In the genomic region with DNA sequence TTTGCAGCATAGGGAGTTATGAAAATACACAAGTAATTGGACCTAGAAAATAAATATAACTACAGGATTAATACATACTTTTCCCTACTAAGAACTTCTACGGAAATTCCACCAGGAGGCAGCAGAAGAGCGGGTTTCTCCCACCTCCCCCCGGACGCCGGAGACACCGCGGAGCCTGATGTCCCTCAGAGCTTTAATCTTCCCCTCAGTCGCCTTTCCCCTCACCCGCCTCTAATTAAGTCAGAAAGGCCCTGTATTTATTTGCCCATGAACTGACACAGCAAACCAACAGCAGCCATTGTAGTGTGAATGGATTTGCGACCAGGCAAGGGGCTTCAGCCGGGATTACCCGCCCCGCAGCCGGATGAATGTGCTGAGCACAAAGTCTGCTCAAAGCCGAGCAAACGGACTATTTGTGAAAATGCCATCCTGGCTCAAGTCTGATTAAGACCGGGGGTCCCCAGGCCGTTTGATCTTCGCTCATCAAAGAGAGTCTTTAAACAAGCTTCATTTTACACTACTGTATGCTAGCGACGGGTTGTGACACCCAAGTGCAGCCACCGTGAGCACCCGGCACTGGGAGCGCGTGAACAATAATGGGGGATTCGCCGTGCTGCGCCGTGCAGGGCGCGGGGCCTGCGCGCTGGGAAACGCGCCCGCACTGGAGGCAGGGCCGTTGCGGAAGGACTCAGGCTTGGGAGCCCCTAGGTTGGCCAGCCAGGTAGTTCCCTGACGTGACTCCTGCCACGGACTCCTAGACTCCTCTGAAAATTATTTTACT, we compare ENCODE assay signal across 8 cellular contexts. TPM values are rescaled to one million over a fixed set of nuclear protein-coding genes. Genes with fewer than 3 reads are reported as not detected.
DNase-seq lines count a peak whose midpoint lies in the region; ATAC-seq, FAIRE-seq and TF ChIP-seq lines count a peak whose summit lies in the region.

No MANE protein-coding gene starts in this region.

- DNase-seq in DMS153 (lab: John Stamatoyannopoulos, UW) (peak; percentile 4), chondrocyte (ENCODE audit: low spot score) (peak; percentile 73), kidney (no peak), small intestine (peak; percentile 54), KG1 (lab: John Stamatoyannopoulos, UW) (no peak)

- H3K9ac ChIP-seq in OCI-LY3 (ENCODE audit: low read length) (no peak overlapping the region), kidney (ENCODE audit: low read length in 2 of 2) (no peak overlapping the region)

- peak; percentile 53 for TF ChIP-seq CTCF in OCI-LY3 (IDR thresholded peaks at IDR 0.05; ENCODE audit: low read depth, low read length)
- peak; percentile 99 for TF ChIP-seq CTCF in chondrocyte (IDR thresholded peaks at IDR 0.05)
- peak; percentile 54 for TF ChIP-seq CTCF in kidney (IDR thresholded peaks at IDR 0.05; ENCODE audit: borderline replicate concordance, extremely low read depth, insufficient read depth)

- intact Hi-C loops in kidney (cut with DNase I): loop anchor here (10.0 kb wide), 1 partner anchor 176 kb away; no protein-coding TSS in a partner anchor

- no peaks in the 10 kb centered on the region for H3K79me2 ChIP-seq in OCI-LY3 (ENCODE audit: low read length)

- H2AFZ ChIP-seq in OCI-LY3 (ENCODE audit: low read depth, low read length): 0 out of 2 replicates have a peak overlapping the region, but pooled peaks have one; percentile 53

- H3K27me3 Mint-ChIP-seq in chondrocyte (ENCODE audit: low read depth): no peaks in the 10 kb centered on the region

- no peaks in the 10 kb centered on the region for H3K9me3 Mint-ChIP-seq in chondrocyte (ENCODE audit: low read depth)

- H3K36me3 ChIP-seq in OCI-LY3 (replicated peaks; ENCODE audit: low read depth, low read length) (no peaks in the 10 kb centered on the region), kidney (ENCODE audit: control insufficient read depth in 1 of 2, insufficient read depth in 2 of 2, low read length in 2 of 2) (no peaks in the 10 kb centered on the region), small intestine (ENCODE audit: control insufficient read depth in 2 of 2, insufficient read depth in 2 of 2, low read length in 2 of 2) (no peaks in the 10 kb centered on the region)

- H3K27ac ChIP-seq in OCI-LY3 (ENCODE audit: low read length) (no peak overlapping the region), kidney (ENCODE audit: low read depth in 2 of 2, low read length in 2 of 2) (no peak overlapping the region), small intestine (ENCODE audit: low read depth in 1 of 2, low read length in 1 of 2) (no peak overlapping the region)

- FAIRE-seq in kidney (lab: Jason Lieb, UNC) (no peak), small intestine (lab: Jason Lieb, UNC) (no peak)

- H4K20me1 ChIP-seq in OCI-LY3 (ENCODE audit: insufficient read depth, low read length): no peaks in the 10 kb centered on the region

- peak overlapping the region; percentile 58 for H3K4me2 ChIP-seq in OCI-LY3 (ENCODE audit: low read length)

- H3K4me3 ChIP-seq in OCI-LY3 (ENCODE audit: low read length): peak overlapping the region; percentile 61
- peak overlapping the region; percentile 58 to 61 for H3K4me3 ChIP-seq in kidney (ENCODE audit: low read length in 2 of 2)
- peak overlapping the region in 1 of 2 donors; percentile 51 for H3K4me3 ChIP-seq in small intestine (ENCODE audit: low read depth in 1 of 2, low read length in 2 of 2)

- H3K4me1 Mint-ChIP-seq in chondrocyte (ENCODE audit: low read depth): peaks cover 30% of the 10 kb centered on the region

- ATAC-seq in GM19351 (IDR thresholded peaks at IDR 0.05; ENCODE audit: unreplicated experiment) (peak; percentile 89), HG03354 (IDR thresholded peaks at IDR 0.05; ENCODE audit: poor library complexity, severe bottlenecking, unreplicated experiment) (peak; percentile 91)

- H3K9me3 ChIP-seq in OCI-LY3 (ENCODE audit: insufficient read depth, low read length) (no peaks in the 10 kb centered on the region), kidney (ENCODE audit: control insufficient read depth in 1 of 2, low read length in 2 of 2) (no peaks in the 10 kb centered on the region), small intestine (ENCODE audit: control insufficient read depth, low read depth) (no peaks in the 10 kb centered on the region)

- H3K27me3 ChIP-seq in OCI-LY3 (ENCODE audit: low read depth, low read length) (no peaks in the 10 kb centered on the region), small intestine (ENCODE audit: control insufficient read depth in 2 of 2, insufficient read depth in 2 of 2, low read length in 2 of 2) (peaks cover 0 to 9% of the 10 kb centered on the region in 2 donors)

- WGBS in small intestine, 3 donors: 4 to 5% (median 4%) methylated on average over 40 of the region's 40 CpGs

- H3K4me1 ChIP-seq in OCI-LY3 (ENCODE audit: low read length): no peaks in the 10 kb centered on the region
- peaks cover 3 to 8% of the 10 kb centered on the region in 2 donors for H3K4me1 ChIP-seq in kidney (ENCODE audit: control insufficient read depth in 1 of 2, insufficient read depth in 1 of 2, low read depth in 1 of 2, low read length in 2 of 2)
- no peaks in the 10 kb centered on the region for H3K4me1 ChIP-seq in small intestine (ENCODE audit: control insufficient read depth in 2 of 2, insufficient read depth in 1 of 2, low read depth in 1 of 2, low read length in 1 of 2)

- H3K4me3 Mint-ChIP-seq in chondrocyte (ENCODE audit: unreplicated experiment): peak overlapping the region; percentile 88

- peak overlapping the region; percentile 66 for H3K27ac Mint-ChIP-seq in chondrocyte (ENCODE audit: unreplicated experiment)

- H3K36me3 Mint-ChIP-seq in chondrocyte (ENCODE audit: low read depth): no peaks in the 10 kb centered on the region

RNA-seq across cellular contexts. Expression of gene DKK1, which starts 5.6 kb away (rescaled TPM):
- total RNA-seq in chondrocyte (54.4 to 170 TPM (median 170 TPM) in 3 replicates), kidney (1.5 TPM)
- polyA plus RNA-seq in kidney (ENCODE audit: insufficient read depth, low read depth, low replicate concordance) (not detected), small intestine (under 1 TPM in 1 of 3 donors, not detected in 2; 0.67 TPM)

Comparison
In these comparisons a context has a peak if more than half of its experiments do, and no peak if none do; other contexts are left out.
1. DNase-seq: peak in DMS153 (single experiment), chondrocyte (single experiment) and small intestine (single experiment); none in kidney (single experiment) and KG1 (single experiment).
2. RNA of gene DKK1, which starts 5.6 kb away (total RNA-seq): 54.4 to 170 TPM in chondrocyte; 1.5 TPM in kidney (single experiment); every median in the first group is over 10 times any median in the second.
3. Peak in every context shown above with its lines, with median percentiles within 50 percentile points of each other: CTCF ChIP-seq.